Comparison of ENCODE assay signal across 9 cellular contexts in genomic region chr11:14518820-14519219, GRCh38. TPM values are rescaled to one million over a fixed set of nuclear protein-coding genes. Genes with fewer than 3 reads are reported as not detected.
DNase-seq lines count a peak whose midpoint lies in the region; ATAC-seq, FAIRE-seq and TF ChIP-seq lines count a peak whose summit lies in the region.
"Had no signal": no experiment of that assay in that cellular context is flagged by ENCODE, and none has a peak within 500 bp of the region (broad histone marks: within the 10 kb centered on the region; RNA-seq: fewer than 3 reads in every experiment).

No MANE protein-coding gene starts in this region.

- no peak for FAIRE-seq in urothelium cell line (lab: Jason Lieb, UNC)
- FAIRE-seq: colon had no signal

- TF ChIP-seq CTCF in GM12865 (IDR thresholded peaks at IDR 0.05; ENCODE audit: insufficient read depth, low read depth, low read length, missing control alignments) (no peak), fibroblast of mammary gland (conservative IDR thresholded peaks at IDR 0.05; ENCODE audit: control insufficient read depth, insufficient read depth, low read depth, low read length) (no peak), retinal pigment epithelial cell (conservative IDR thresholded peaks at IDR 0.05; ENCODE audit: low read depth, low read length) (no peak)

- peaks cover 8% of the 10 kb centered on the region for H3K4me1 ChIP-seq in SJSA1 (replicated peaks)

- no peaks in the 10 kb centered on the region for H3K9me3 ChIP-seq in SJSA1 (replicated peaks)

- H3K4me3 ChIP-seq in GM12865 (ENCODE audit: low read depth, low read length) (peak overlapping the region; percentile 94), SJSA1 (peak overlapping the region; percentile 72), fibroblast of mammary gland (ENCODE audit: control insufficient read depth, low read depth, low read length) (peak overlapping the region; percentile 99), retinal pigment epithelial cell (ENCODE audit: low read length) (peak overlapping the region; percentile 70)

- no peak for ATAC-seq in GM19463 (IDR thresholded peaks at IDR 0.05; ENCODE audit: unreplicated experiment)

- peaks cover 56% of the 10 kb centered on the region for H3K36me3 ChIP-seq in SJSA1

- DNase-seq in GM12865 (ENCODE audit: low read depth), result no peak
- DNase-seq in SJSA1 (ENCODE audit: low read depth in 1 of 2, low spot score in 2 of 2), result no peak
- DNase-seq in fibroblast of mammary gland (ENCODE audit: low read depth), result no peak
- DNase-seq in retinal pigment epithelial cell (ENCODE audit: low read depth), result no peak
- DNase-seq in HUDEP-2 (lab: John Stamatoyannopoulos, UW; ENCODE audit: unreplicated experiment in 76 of 76), result no peak
- no peak for DNase-seq in cortex of kidney (lab: John Stamatoyannopoulos, UW)
- DNase-seq in urothelium cell line (ENCODE audit: low spot score), result no peak

- H3K27me3 ChIP-seq in SJSA1 (replicated peaks), result no peaks in the 10 kb centered on the region

- no peak overlapping the region for H3K27ac ChIP-seq in SJSA1

RNA-seq across cellular contexts. Expression of gene PSMA1, which starts 1.4 kb away (rescaled TPM):
- 361 and 422 TPM in 2 replicates for total RNA-seq in SJSA1 (2014; rRNA removed; shearing (Covaris generic))

RNA-seq across cellular contexts. Expression of gene COPB1, which starts 19.2 kb away (rescaled TPM):
- total RNA-seq in SJSA1 (2014; rRNA removed; shearing (Covaris generic)), result 324 and 423 TPM in 2 replicates
